Comparison of ENCODE assay signal across 1 cellular context in genomic region chr2:166375736-166376487, GRCh38.
TF ChIP-seq lines count a peak whose summit lies in the region.

Gene SCN9A, minus strand, starts transcription at chr2:166375944. Its CDS starts 64,188 bp downstream, at chr2:166311756.

TF ChIP-seq in HepG2, 621 proteins besides CTCF, POLR2A, EP300 and RAD21 (continued from another document and continues in another):
- TF ChIP-seq ZNF512B (CRISPR knock-in tag; IDR thresholded peaks at IDR 0.05; ENCODE audit: borderline replicate concordance) (peak; percentile 91; the same call in 1 of the 2 replicates), KDM3A (CRISPR knock-in tag; IDR thresholded peaks at IDR 0.05; ENCODE audit: low read depth) (peak; percentile 96; the same call in 1 of the 2 replicates), KDM6A (CRISPR knock-in tag; IDR thresholded peaks at IDR 0.05; ENCODE audit: low read depth) (0 out of 2 replicates have a peak, but pooled peaks have one; percentile 7), ATF4 (CRISPR knock-in tag; IDR thresholded peaks at IDR 0.05) (0 out of 4 replicates have a peak, but pooled peaks of 1 of the 2 experiments have one; percentile 62), SPEN (CRISPR knock-in tag; IDR thresholded peaks at IDR 0.05; ENCODE audit: low read depth) (peak; percentile 67), XRCC5 (optimal IDR thresholded peaks at IDR 0.05; ENCODE audit: low read length) (peak; percentile 19), RFX5 (IDR thresholded peaks at IDR 0.05; ENCODE audit: low read depth, low read length) (0 out of 2 replicates have a peak, but pooled peaks have one; percentile 16), ZNF407 (CRISPR knock-in tag; IDR thresholded peaks at IDR 0.05; ENCODE audit: not compliant biosample characterization) (peak; percentile 26), TFDP2 (CRISPR knock-in tag; IDR thresholded peaks at IDR 0.05) (peak; percentile 75), RXRB (CRISPR knock-in tag; IDR thresholded peaks at IDR 0.05; ENCODE audit: borderline replicate concordance) (peak; percentile 62; the same call in 1 of the 2 replicates), ZNF720 (CRISPR knock-in tag; IDR thresholded peaks at IDR 0.05) (no peak; the same call in 1 of the 2 replicates), ZBTB21 (CRISPR knock-in tag; IDR thresholded peaks at IDR 0.05) (no peak), ZGPAT (CRISPR knock-in tag; IDR thresholded peaks at IDR 0.05) (peak; percentile 92), ZNF280B (CRISPR knock-in tag; IDR thresholded peaks at IDR 0.05; ENCODE audit: borderline replicate concordance) (peak; percentile 75), POLR2AphosphoS5 (IDR thresholded peaks at IDR 0.05; ENCODE audit: low read depth, low read length) (peak; percentile 74), DNMT1 (CRISPR knock-in tag; IDR thresholded peaks at IDR 0.05) (peak; percentile 79; the same call in 1 of the 2 replicates), TAF1 (CRISPR knock-in tag; IDR thresholded peaks at IDR 0.05) (peak; percentile 86), ARID5B (CRISPR knock-in tag; IDR thresholded peaks at IDR 0.05) (peak; percentile 79; the same call in 1 of the 2 replicates), POLR2AphosphoS2 (IDR thresholded peaks at IDR 0.05; ENCODE audit: low read depth, low read length) (no peak), ZNF292 (CRISPR knock-in tag; IDR thresholded peaks at IDR 0.05; ENCODE audit: borderline replicate concordance, low read depth) (peak; percentile 99), HNRNPLL (IDR thresholded peaks at IDR 0.05; ENCODE audit: low read depth, low read length, poor library complexity, severe bottlenecking) (peak; percentile 92)
- TF ChIP-seq, protein P1, sequence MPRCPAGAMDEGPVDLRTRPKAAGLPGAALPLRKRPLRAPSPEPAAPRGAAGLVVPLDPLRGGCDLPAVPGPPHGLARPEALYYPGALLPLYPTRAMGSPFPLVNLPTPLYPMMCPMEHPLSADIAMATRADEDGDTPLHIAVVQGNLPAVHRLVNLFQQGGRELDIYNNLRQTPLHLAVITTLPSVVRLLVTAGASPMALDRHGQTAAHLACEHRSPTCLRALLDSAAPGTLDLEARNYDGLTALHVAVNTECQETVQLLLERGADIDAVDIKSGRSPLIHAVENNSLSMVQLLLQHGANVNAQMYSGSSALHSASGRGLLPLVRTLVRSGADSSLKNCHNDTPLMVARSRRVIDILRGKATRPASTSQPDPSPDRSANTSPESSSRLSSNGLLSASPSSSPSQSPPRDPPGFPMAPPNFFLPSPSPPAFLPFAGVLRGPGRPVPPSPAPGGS (CRISPR knock-in tag; IDR thresholded peaks at IDR 0.05) = peak; percentile 80; the same call in 1 of the 2 replicates
- TF ChIP-seq, protein P2, sequence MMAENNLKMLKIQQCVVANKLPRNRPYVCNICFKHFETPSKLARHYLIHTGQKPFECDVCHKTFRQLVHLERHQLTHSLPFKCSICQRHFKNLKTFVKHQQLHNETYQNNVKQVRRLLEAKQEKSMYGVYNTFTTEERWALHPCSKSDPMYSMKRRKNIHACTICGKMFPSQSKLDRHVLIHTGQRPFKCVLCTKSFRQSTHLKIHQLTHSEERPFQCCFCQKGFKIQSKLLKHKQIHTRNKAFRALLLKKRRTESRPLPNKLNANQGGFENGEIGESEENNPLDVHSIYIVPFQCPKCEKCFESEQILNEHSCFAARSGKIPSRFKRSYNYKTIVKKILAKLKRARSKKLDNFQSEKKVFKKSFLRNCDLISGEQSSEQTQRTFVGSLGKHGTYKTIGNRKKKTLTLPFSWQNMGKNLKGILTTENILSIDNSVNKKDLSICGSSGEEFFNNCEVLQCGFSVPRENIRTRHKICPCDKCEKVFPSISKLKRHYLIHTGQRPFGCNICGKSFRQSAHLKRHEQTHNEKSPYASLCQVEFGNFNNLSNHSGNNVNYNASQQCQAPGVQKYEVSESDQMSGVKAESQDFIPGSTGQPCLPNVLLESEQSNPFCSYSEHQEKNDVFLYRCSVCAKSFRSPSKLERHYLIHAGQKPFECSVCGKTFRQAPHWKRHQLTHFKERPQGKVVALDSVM (CRISPR knock-in tag; IDR thresholded peaks at IDR 0.05) = peak; percentile 78
- TF ChIP-seq, protein P3, sequence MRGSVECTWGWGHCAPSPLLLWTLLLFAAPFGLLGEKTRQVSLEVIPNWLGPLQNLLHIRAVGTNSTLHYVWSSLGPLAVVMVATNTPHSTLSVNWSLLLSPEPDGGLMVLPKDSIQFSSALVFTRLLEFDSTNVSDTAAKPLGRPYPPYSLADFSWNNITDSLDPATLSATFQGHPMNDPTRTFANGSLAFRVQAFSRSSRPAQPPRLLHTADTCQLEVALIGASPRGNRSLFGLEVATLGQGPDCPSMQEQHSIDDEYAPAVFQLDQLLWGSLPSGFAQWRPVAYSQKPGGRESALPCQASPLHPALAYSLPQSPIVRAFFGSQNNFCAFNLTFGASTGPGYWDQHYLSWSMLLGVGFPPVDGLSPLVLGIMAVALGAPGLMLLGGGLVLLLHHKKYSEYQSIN (CRISPR knock-in tag; IDR thresholded peaks at IDR 0.05; ENCODE audit: borderline replicate concordance) = no peak
